In the genomic region with DNA sequence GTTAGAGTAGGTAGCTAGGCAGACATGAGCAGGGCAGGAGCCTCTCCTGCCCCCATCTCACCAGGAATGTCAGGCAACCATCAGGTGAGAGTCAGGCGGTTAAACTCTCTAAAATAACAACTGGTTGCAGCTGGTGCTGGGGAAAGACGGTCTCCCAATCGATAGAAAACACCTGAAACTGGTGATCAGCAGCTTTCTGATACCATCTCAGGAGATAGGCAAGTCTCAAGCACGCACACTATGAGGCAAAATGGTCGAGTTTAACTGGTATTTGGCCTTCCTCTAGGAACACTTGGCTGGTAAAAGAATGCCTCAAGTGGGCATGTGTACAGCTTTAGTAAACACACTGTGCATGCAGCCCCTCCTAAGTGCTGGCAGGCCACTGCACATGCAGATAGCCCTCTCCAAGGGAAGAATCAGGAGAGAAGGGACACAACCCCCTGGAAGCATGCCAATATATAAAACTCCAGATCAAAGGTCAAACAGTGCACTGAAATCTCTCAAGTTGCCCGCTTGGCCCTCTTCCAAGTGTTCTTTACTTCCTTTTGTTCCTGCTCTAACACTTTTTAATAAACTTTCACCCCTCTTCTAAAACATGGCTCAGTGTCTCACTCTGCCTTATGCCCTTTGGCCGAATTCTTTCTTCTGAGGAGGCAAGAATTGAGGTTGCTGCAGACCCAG, we compare ENCODE assay signal across 1 cellular context.
TF ChIP-seq lines count a peak whose summit lies in the region.

No MANE protein-coding gene starts in this region.

TF ChIP-seq in SK-N-SH, 30 proteins besides CTCF, POLR2A, EP300 and RAD21 (continued from another document):
- TF ChIP-seq, protein P1, sequence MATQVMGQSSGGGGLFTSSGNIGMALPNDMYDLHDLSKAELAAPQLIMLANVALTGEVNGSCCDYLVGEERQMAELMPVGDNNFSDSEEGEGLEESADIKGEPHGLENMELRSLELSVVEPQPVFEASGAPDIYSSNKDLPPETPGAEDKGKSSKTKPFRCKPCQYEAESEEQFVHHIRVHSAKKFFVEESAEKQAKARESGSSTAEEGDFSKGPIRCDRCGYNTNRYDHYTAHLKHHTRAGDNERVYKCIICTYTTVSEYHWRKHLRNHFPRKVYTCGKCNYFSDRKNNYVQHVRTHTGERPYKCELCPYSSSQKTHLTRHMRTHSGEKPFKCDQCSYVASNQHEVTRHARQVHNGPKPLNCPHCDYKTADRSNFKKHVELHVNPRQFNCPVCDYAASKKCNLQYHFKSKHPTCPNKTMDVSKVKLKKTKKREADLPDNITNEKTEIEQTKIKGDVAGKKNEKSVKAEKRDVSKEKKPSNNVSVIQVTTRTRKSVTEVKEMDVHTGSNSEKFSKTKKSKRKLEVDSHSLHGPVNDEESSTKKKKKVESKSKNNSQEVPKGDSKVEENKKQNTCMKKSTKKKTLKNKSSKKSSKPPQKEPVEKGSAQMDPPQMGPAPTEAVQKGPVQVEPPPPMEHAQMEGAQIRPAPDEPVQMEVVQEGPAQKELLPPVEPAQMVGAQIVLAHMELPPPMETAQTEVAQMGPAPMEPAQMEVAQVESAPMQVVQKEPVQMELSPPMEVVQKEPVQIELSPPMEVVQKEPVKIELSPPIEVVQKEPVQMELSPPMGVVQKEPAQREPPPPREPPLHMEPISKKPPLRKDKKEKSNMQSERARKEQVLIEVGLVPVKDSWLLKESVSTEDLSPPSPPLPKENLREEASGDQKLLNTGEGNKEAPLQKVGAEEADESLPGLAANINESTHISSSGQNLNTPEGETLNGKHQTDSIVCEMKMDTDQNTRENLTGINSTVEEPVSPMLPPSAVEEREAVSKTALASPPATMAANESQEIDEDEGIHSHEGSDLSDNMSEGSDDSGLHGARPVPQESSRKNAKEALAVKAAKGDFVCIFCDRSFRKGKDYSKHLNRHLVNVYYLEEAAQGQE (IDR thresholded peaks at IDR 0.05; ENCODE audit: low read depth, low read length), result no peak
- TF ChIP-seq EZH2phosphoT487 (IDR thresholded peaks at IDR 0.05; ENCODE audit: borderline replicate concordance, low read depth), result no peak
- TF ChIP-seq FOSL2 (IDR thresholded peaks at IDR 0.05; ENCODE audit: borderline replicate concordance, low read depth), result no peak
- TF ChIP-seq MXI1 (IDR thresholded peaks at IDR 0.05; ENCODE audit: low read depth, low read length), result no peak
- no peak for TF ChIP-seq TEAD4 (IDR thresholded peaks at IDR 0.05; ENCODE audit: borderline replicate concordance, insufficient read depth)
- TF ChIP-seq RFX5 (IDR thresholded peaks at IDR 0.05; ENCODE audit: low read length), result no peak
- TF ChIP-seq, protein P2, sequence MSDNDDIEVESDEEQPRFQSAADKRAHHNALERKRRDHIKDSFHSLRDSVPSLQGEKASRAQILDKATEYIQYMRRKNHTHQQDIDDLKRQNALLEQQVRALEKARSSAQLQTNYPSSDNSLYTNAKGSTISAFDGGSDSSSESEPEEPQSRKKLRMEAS (IDR thresholded peaks at IDR 0.05; ENCODE audit: low read depth), result no peak
- no peak for TF ChIP-seq MEF2A (IDR thresholded peaks at IDR 0.05; ENCODE audit: borderline replicate concordance, low read depth)
- TF ChIP-seq, protein P3, sequence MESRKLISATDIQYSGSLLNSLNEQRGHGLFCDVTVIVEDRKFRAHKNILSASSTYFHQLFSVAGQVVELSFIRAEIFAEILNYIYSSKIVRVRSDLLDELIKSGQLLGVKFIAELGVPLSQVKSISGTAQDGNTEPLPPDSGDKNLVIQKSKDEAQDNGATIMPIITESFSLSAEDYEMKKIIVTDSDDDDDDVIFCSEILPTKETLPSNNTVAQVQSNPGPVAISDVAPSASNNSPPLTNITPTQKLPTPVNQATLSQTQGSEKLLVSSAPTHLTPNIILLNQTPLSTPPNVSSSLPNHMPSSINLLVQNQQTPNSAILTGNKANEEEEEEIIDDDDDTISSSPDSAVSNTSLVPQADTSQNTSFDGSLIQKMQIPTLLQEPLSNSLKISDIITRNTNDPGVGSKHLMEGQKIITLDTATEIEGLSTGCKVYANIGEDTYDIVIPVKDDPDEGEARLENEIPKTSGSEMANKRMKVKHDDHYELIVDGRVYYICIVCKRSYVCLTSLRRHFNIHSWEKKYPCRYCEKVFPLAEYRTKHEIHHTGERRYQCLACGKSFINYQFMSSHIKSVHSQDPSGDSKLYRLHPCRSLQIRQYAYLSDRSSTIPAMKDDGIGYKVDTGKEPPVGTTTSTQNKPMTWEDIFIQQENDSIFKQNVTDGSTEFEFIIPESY (IDR thresholded peaks at IDR 0.05; ENCODE audit: borderline replicate concordance, low read depth), result no peak
- no peak for TF ChIP-seq ELF1 (IDR thresholded peaks at IDR 0.05)
